Comparison of ENCODE assay signal across 18 cellular contexts in genomic region chr1:18527921-18528320, GRCh38. TPM values are rescaled to one million over a fixed set of nuclear protein-coding genes. Genes with fewer than 3 reads are reported as not detected.
DNase-seq lines count a peak whose midpoint lies in the region; ATAC-seq and TF ChIP-seq lines count a peak whose summit lies in the region.
"Had no signal": no experiment of that assay in that cellular context is flagged by ENCODE, and none has a peak within 500 bp of the region (broad histone marks: within the 10 kb centered on the region; RNA-seq: fewer than 3 reads in every experiment).

No MANE protein-coding gene starts in this region.

- H3K27ac Mint-ChIP-seq in MCF 10A (ENCODE audit: low read depth, unreplicated experiment): no peak overlapping the region
- H3K27ac Mint-ChIP-seq: B cell; CD4-positive, alpha-beta T cell; GM23338; H9 had no signal

- H3K4me3 Mint-ChIP-seq in MCF 10A (ENCODE audit: unreplicated experiment): no peak overlapping the region
- H3K4me3 Mint-ChIP-seq: B cell; CD4-positive, alpha-beta T cell; GM23338; H9 had no signal

- TF ChIP-seq CTCF in MCF 10A (IDR thresholded peaks at IDR 0.05; ENCODE audit: unreplicated experiment) (no peak), breast epithelium (IDR thresholded peaks at IDR 0.05) (no peak), omental fat pad (IDR thresholded peaks at IDR 0.05) (no peak)

- no peaks in the 10 kb centered on the region for H3K4me1 ChIP-seq in breast epithelium

- H3K27ac ChIP-seq in breast epithelium: no peak overlapping the region
- H3K27ac ChIP-seq: 22Rv1 had no signal

- no peak overlapping the region for H3K4me3 ChIP-seq in breast epithelium
- H3K4me3 ChIP-seq: GM12878, GM23338 had no signal

- CTCF ChIA-PET in MCF 10A (lab: Yijun Ruan, JAX): no interaction called here

- no peaks in the 10 kb centered on the region for H3K36me3 Mint-ChIP-seq in MCF 10A (ENCODE audit: insufficient read depth, unreplicated experiment)

- ATAC-seq in omental fat pad (ENCODE audit: low FRiP score) (no peak), GM21737 (IDR thresholded peaks at IDR 0.05; ENCODE audit: unreplicated experiment) (no peak)
- ATAC-seq: GM12878, GM23338, HepG2 had no signal

- H3K36me3 ChIP-seq in breast epithelium: no peaks in the 10 kb centered on the region

- H3K27me3 Mint-ChIP-seq in MCF 10A (ENCODE audit: insufficient read depth, unreplicated experiment): peaks cover 80% of the 10 kb centered on the region

- no peak for TF ChIP-seq POLR2A in breast epithelium (IDR thresholded peaks at IDR 0.05)

- POLR2A ChIA-PET in MCF 10A (lab: Yijun Ruan, JAX): no interaction called here

- DNase-seq in MCF 10A (ENCODE audit: unreplicated experiment) (peak; percentile 5), breast epithelium (ENCODE audit: low spot score in 2 of 2) (no peak), SW480 (ENCODE audit: low spot score) (peak; percentile 16), mesenteric fat pad (ENCODE audit: low spot score) (peak; percentile 16), NCI-H2081 treated with DMSO at 0.1 percent for 48 hours (lab: John Stamatoyannopoulos, UW) (no peak), omental fat pad (ENCODE audit: low spot score) (no peak), posterior cingulate gyrus (no peak)
- DNase-seq: C1 segment of cervical spinal cord; Calu3; CD4-positive, alpha-beta T cell; DMS 273 treated with DMSO at 0.1 percent for 48 hours; H9 had no signal

- peaks cover 0 to 9% of the 10 kb centered on the region in 2 donors for H3K27me3 ChIP-seq in breast epithelium

- intact Hi-C loops in MCF 10A (cut with micrococcal nuclease): no loop called here
- intact Hi-C loops in breast epithelium (cut with DNase I; ENCODE audit: low total_unique reads): loop anchor here (5.0 kb wide), 1 partner anchor 1914 kb away; no protein-coding TSS in a partner anchor
- intact Hi-C loops in posterior cingulate gyrus (cut with DNase I): no loop called here

- H3K9me3 ChIP-seq in breast epithelium: no peaks in the 10 kb centered on the region

- H3K9me3 Mint-ChIP-seq in MCF 10A (ENCODE audit: unreplicated experiment): no peaks in the 10 kb centered on the region
- H3K9me3 Mint-ChIP-seq: CD4-positive, alpha-beta T cell; GM23338; H9 had no signal

- no TSS peak for BruUV-seq in MCF 10A (replicated peaks; lab: Mats Ljungman, UMichigan)

- H3K4me1 Mint-ChIP-seq in MCF 10A (ENCODE audit: insufficient read depth, unreplicated experiment): no peaks in the 10 kb centered on the region
- H3K4me1 Mint-ChIP-seq: B cell, GM23338, H9 had no signal

RNA-seq across cellular contexts. Expression of gene KLHDC7A, which starts 47.2 kb away (rescaled TPM):
- total RNA-seq in MCF 10A (2022): not detected in 2 replicates
- total RNA-seq in breast epithelium: 10 to 100 TPM in 1 of 3 donors, under 1 TPM in 2; 0.80 to 15.7 (median 0.98) TPM
- total RNA-seq in mesenteric fat pad: 0.93 TPM
- under 1 TPM in 2 of 4 donors, not detected in 2; 0.28 to 0.32 TPM for total RNA-seq in omental fat pad
- total RNA-seq: B cell; CD4-positive, alpha-beta T cell; GM12878 had no signal

Comparison
In these comparisons a context has a peak if more than half of its experiments do, and no peak if none do; other contexts are left out.
1. DNase-seq: peak in MCF 10A (single experiment), SW480 (single experiment) and mesenteric fat pad (single experiment); none in breast epithelium (0 of 2), NCI-H2081 treated with DMSO at 0.1 percent for 48 hours (single experiment), omental fat pad (single experiment) and posterior cingulate gyrus (0 of 10).